Comparison of ENCODE assay signal across 8 cellular contexts in genomic region chr4:122921971-122922876, GRCh38. TPM values are rescaled to one million over a fixed set of nuclear protein-coding genes. Genes with fewer than 3 reads are reported as not detected.
DNase-seq lines count a peak whose midpoint lies in the region; ATAC-seq, FAIRE-seq and TF ChIP-seq lines count a peak whose summit lies in the region.

A gene with protein sequence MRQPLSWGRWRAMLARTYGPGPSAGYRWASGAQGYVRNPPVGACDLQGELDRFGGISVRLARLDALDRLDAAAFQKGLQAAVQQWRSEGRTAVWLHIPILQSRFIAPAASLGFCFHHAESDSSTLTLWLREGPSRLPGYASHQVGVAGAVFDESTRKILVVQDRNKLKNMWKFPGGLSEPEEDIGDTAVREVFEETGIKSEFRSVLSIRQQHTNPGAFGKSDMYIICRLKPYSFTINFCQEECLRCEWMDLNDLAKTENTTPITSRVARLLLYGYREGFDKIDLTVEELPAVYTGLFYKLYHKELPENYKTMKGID (minus strand): TSS chr4:122922597. CDS start chr4:122922572, 25 bp downstream.

- no peak for TF ChIP-seq CTCF in A549 (IDR thresholded peaks at IDR 0.05)
- no peak for TF ChIP-seq CTCF in WI38 (IDR thresholded peaks at IDR 0.05; ENCODE audit: low read depth, low read length)
- TF ChIP-seq CTCF in kidney (IDR thresholded peaks at IDR 0.05; ENCODE audit: borderline replicate concordance, extremely low read depth, insufficient read depth), result no peak

- no peaks in the 10 kb centered on the region for H3K36me3 ChIP-seq in kidney (ENCODE audit: control insufficient read depth in 1 of 2, insufficient read depth in 2 of 2, low read length in 2 of 2)

- H3K4me3 ChIP-seq in A549, result peak within 1 kb of the TSS; percentile 87
- H3K4me3 ChIP-seq in WI38 (ENCODE audit: low read depth, low read length), result peak within 1 kb of the TSS; percentile 86
- H3K4me3 ChIP-seq in kidney (ENCODE audit: low read length in 2 of 2), result peak within 1 kb of the TSS; percentile 82 to 95

- peak within 1 kb of the TSS; percentile 77 for H3K4me2 ChIP-seq in A549

- H3K4me1 ChIP-seq in A549 (peaks cover 48% of the 10 kb centered on the region), kidney (ENCODE audit: control insufficient read depth in 1 of 2, insufficient read depth in 1 of 2, low read depth in 1 of 2, low read length in 2 of 2) (peaks cover 0 to 6% of the 10 kb centered on the region in 2 donors)

- no peaks in the 10 kb centered on the region for H3K4me1 Mint-ChIP-seq in central memory CD8-positive, alpha-beta T cell

- H3K27ac Mint-ChIP-seq in central memory CD8-positive, alpha-beta T cell (ENCODE audit: low read depth), result peak within 1 kb of the TSS; percentile 91

- H3K27ac ChIP-seq in A549, result peak within 1 kb of the TSS; percentile 89 to 98
- peak within 1 kb of the TSS; percentile 48 to 75 for H3K27ac ChIP-seq in kidney (ENCODE audit: low read depth in 2 of 2, low read length in 2 of 2)

- peak; percentile 66 to 74 for DNase-seq in A549 (ENCODE audit: low read depth in 1 of 2, low spot score in 1 of 2)
- DNase-seq in NCI-H187 treated with DMSO at 0.1 percent for 48 hours (lab: John Stamatoyannopoulos, UW), result peak; percentile 8
- DNase-seq in central memory CD8-positive, alpha-beta T cell (ENCODE audit: low spot score in 2 of 2), result no peak
- peak; percentile 81 for DNase-seq in kidney
- DNase-seq in stimulated activated CD4-positive, alpha-beta T cell treated with anti-CD3 and anti-CD28 coated beads, Interleukin-12 subunit alpha, Interleukin-12 subunit beta, amount 100 ng/mL, for 48 hours (ENCODE audit: low read depth in 2 of 3, low spot score in 1 of 3), result peak in 2 of 3 donors; percentile 8 to 28

- 0 out of 5 replicates have a peak, but pooled peaks of 1 of the 2 experiments have one; percentile 2 for TF ChIP-seq RAD21 in A549 (conservative IDR thresholded peaks at IDR 0.05 in 1 of 2, IDR thresholded peaks at IDR 0.05 in 1 of 2)

- no peaks in the 10 kb centered on the region for H3K9me3 ChIP-seq in A549
- H3K9me3 ChIP-seq in kidney (ENCODE audit: control insufficient read depth in 1 of 2, low read length in 2 of 2), result no peaks in the 10 kb centered on the region

- H3K4me3 Mint-ChIP-seq in central memory CD8-positive, alpha-beta T cell, result no peak within 1 kb of the TSS

- FAIRE-seq in A549 (lab: Jason Lieb, UNC), result no peak
- FAIRE-seq in kidney (lab: Jason Lieb, UNC), result no peak

- TF ChIP-seq POLR2A in A549 (IDR thresholded peaks at IDR 0.05; ENCODE audit: low read length) (peak; percentile 29), GM18505 (IDR thresholded peaks at IDR 0.05; ENCODE audit: borderline replicate concordance, extremely low read depth, insufficient read depth, insufficient read length) (peak; percentile 41)

- no peaks in the 10 kb centered on the region for H3K9me3 Mint-ChIP-seq in central memory CD8-positive, alpha-beta T cell

- H3K9ac ChIP-seq in kidney (ENCODE audit: low read length in 2 of 2), result peak within 1 kb of the TSS; percentile 45 to 92

- TF ChIP-seq EP300 in A549 (IDR thresholded peaks at IDR 0.05), result no peak

- CTCF ChIA-PET in A549 (lab: Yijun Ruan, JAX), result interaction anchor here (0.9 to 3.5 kb wide), 7 partner anchors 8 to 319 kb away, joined by 3 to 22 read pairs (median 4); partner anchors contain the start of gene BBS12

- intact Hi-C loops in kidney (cut with DNase I), result no loop called here

- whole genome bisulfite sequencing in A549 (ENCODE audit: missing lambda C conversion rate), result 1% methylated on average over 31 of the region's 63 CpGs

- POLR2A ChIA-PET in A549 (lab: Yijun Ruan, JAX), result interaction anchor here (0.8 to 1.1 kb wide), 3 partner anchors 157 to 190 kb away, joined by 3 to 8 read pairs (median 3); partner anchors contain the start of gene BBS12

- ATAC-seq in A549 (peak; percentile 83 to 86), GM18505 (IDR thresholded peaks at IDR 0.05; ENCODE audit: unreplicated experiment) (peak; percentile 50), HG02884 (IDR thresholded peaks at IDR 0.05; ENCODE audit: unreplicated experiment) (peak; percentile 61)
- ATAC-seq in central memory CD8-positive, alpha-beta T cell (replicated peaks; ENCODE audit: extremely low read depth, poor library complexity, severe bottlenecking), result peak; percentile 43

- H3K27me3 Mint-ChIP-seq in central memory CD8-positive, alpha-beta T cell, result no peaks in the 10 kb centered on the region

- peaks cover 6% of the 10 kb centered on the region for H3K36me3 Mint-ChIP-seq in central memory CD8-positive, alpha-beta T cell (ENCODE audit: insufficient read depth)

TF ChIP-seq in A549, 52 proteins besides CTCF, POLR2A, EP300 and RAD21:
- TF ChIP-seq, protein P1, sequence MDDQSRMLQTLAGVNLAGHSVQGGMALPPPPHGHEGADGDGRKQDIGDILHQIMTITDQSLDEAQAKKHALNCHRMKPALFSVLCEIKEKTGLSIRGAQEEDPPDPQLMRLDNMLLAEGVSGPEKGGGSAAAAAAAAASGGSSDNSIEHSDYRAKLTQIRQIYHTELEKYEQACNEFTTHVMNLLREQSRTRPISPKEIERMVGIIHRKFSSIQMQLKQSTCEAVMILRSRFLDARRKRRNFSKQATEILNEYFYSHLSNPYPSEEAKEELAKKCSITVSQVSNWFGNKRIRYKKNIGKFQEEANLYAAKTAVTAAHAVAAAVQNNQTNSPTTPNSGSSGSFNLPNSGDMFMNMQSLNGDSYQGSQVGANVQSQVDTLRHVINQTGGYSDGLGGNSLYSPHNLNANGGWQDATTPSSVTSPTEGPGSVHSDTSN (IDR thresholded peaks at IDR 0.05), result 0 out of 2 replicates have a peak, but pooled peaks have one; percentile 17
- TF ChIP-seq, protein P2, sequence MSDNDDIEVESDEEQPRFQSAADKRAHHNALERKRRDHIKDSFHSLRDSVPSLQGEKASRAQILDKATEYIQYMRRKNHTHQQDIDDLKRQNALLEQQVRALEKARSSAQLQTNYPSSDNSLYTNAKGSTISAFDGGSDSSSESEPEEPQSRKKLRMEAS (IDR thresholded peaks at IDR 0.05), result peak; percentile 17; the same call in 1 of the 2 replicates
- TF ChIP-seq JUN (IDR thresholded peaks at IDR 0.05) (peak in 1 of 2 experiments; percentile 66; a peak in 2 of 5 replicates), RFX5 (IDR thresholded peaks at IDR 0.05) (no peak)

RNA-seq across cellular contexts. Expression of the gene that starts here (rescaled TPM):
- polyA plus RNA-seq in A549 (2011; rRNA removed), result 10.2 and 12.7 TPM in 2 replicates
- 5.2 and 6.0 TPM in 2 replicates for polyA plus RNA-seq in A549 (2012; cell fraction: cytosol; rRNA removed)
- polyA plus RNA-seq in A549 (2012; cell fraction: nucleus; rRNA removed), result 4.3 and 4.7 TPM in 2 replicates
- polyA plus RNA-seq in A549 (2017; fragmentation: RNase III; extraction: RNeasy Plus Mini Kit Qiagen cat#74134 plus additional on column Dnase treatment), result 8.7 to 10.4 TPM (median 9.9 TPM) in 3 replicates
- 3.3 and 4.1 TPM in 2 replicates for polyA minus RNA-seq in A549 (2011; rRNA and poly(A)+ RNA removed)
- total RNA-seq in kidney, result 10.1 TPM
- polyA plus RNA-seq in kidney (ENCODE audit: insufficient read depth, low read depth, low replicate concordance), result 32.4 TPM

Comparison
In these comparisons a context has a peak if more than half of its experiments do, and no peak if none do; other contexts are left out.
1. DNase-seq: peak in A549 (2 of 2), NCI-H187 treated with DMSO at 0.1 percent for 48 hours (single experiment), kidney (single experiment) and stimulated activated CD4-positive, alpha-beta T cell treated with anti-CD3 and anti-CD28 coated beads, Interleukin-12 subunit alpha, Interleukin-12 subunit beta, amount 100 ng/mL, for 48 hours (2 of 3); none in central memory CD8-positive, alpha-beta T cell (0 of 2).
2. Peak in every context shown above with its lines, with median percentiles within 50 percentile points of each other: ATAC-seq and H3K4me3 ChIP-seq.